ENCODE assay signal across 29 cellular contexts in the genomic region with DNA sequence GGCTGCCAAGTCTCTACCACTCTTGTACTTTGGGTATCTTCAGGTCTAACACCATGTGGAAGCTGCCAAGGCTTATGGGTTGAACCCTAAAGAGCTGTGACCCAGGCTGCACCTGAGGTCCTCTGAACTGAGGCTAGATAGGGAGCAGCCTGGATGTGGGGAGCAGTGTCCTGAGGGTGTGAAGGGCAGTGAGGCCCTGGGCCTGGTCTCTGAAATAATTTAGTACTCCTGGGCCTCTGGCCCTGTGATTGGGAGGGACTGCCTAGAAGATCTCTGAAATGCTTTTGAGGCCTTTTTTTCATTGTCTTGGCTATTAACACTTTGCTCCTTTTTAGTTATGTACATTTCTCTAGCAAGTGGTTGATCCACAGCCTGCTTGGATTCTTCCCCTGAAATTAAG.
"Had no signal": no experiment of that assay in that cellular context is flagged by ENCODE, and none has a peak within 500 bp of the region (broad histone marks: within the 10 kb centered on the region; RNA-seq: fewer than 3 reads in every experiment).

No MANE protein-coding gene starts in this region.

- H3K4me1 ChIP-seq: neural progenitor cell, parathyroid adenoma, psoas muscle, right lobe of liver, suprapubic skin, testis, tibial artery, transverse colon, upper lobe of right lung, uterus had no signal

- H3K27ac Mint-ChIP-seq: natural killer cell; nephron; neural progenitor cell; progenitor cell of endocrine pancreas; stimulated activated memory B cell treated with anti-CD40 and anti-IgM and Interleukin-4, amounts not matched to agents 10 μg/mL and 1 μg/mL and 100 μg/mL, for 72 hours; stimulated activated naive CD8-positive, alpha-beta T cell treated with anti-CD3 and anti-CD28 coated beads, Interleukin-15, amount 100 ng/mL, for 72 hours; type B pancreatic cell had no signal

- H3K27ac ChIP-seq: neural progenitor cell, ovary, parathyroid adenoma, psoas muscle, right lobe of liver, sigmoid colon, suprapubic skin, testis, tibial artery, transverse colon, upper lobe of right lung, uterus had no signal

- H3K79me2 ChIP-seq: parathyroid adenoma had no signal

- H3K4me2 ChIP-seq: neural progenitor cell had no signal

- H3K36me3 ChIP-seq: neural progenitor cell, ovary, sigmoid colon, suprapubic skin, tibial artery, transverse colon, upper lobe of right lung, uterus had no signal

- H3K4me3 ChIP-seq: neural progenitor cell, ovary, psoas muscle, right lobe of liver, sigmoid colon, suprapubic skin, testis, tibial artery, transverse colon, upper lobe of right lung, uterus had no signal

- H3K4me3 Mint-ChIP-seq: natural killer cell; nephron; neural progenitor cell; stimulated activated memory B cell treated with anti-CD40 and anti-IgM and Interleukin-4, amounts not matched to agents 10 μg/mL and 1 μg/mL and 100 μg/mL, for 72 hours; stimulated activated naive CD8-positive, alpha-beta T cell treated with anti-CD3 and anti-CD28 coated beads, Interleukin-15, amount 100 ng/mL, for 72 hours; type B pancreatic cell had no signal

- DNase-seq: natural killer cell; occipital lobe; ovary; posterior cingulate gyrus; psoas muscle; right cardiac atrium; right lobe of liver; sigmoid colon; small intestine; stimulated activated CD4-positive, alpha-beta T cell treated with anti-CD3 and anti-CD28 coated beads, Interleukin-15, amount 100 ng/mL, for 24 hours; stimulated activated CD4-positive, alpha-beta T cell treated with anti-CD3 and anti-CD28 coated beads, Interleukin-2, amount 100 ng/mL, for 24 hours; stimulated activated CD4-positive, alpha-beta T cell treated with anti-CD3 and anti-CD28 coated beads, Interleukin-2, amount 100 ng/mL, for 48 hours; stimulated activated CD4-positive, alpha-beta T cell treated with anti-CD3 and anti-CD28 coated beads, Interleukin-4, amount 100 ng/mL, for 24 hours; stimulated activated naive CD4-positive, alpha-beta T cell; stimulated activated naive CD8-positive, alpha-beta T cell treated with anti-CD3 and anti-CD28 coated beads, Interleukin-15, amount 100 ng/mL, for 72 hours; stimulated activated naive CD8-positive, alpha-beta T cell treated with anti-CD3 and anti-CD28 coated beads, Interleukin-15, Interleukin-2, amounts not matched to agents 100 U/mL and 50 U/mL, for 24 hours; substantia nigra; testis; tibial artery; transverse colon; upper lobe of right lung; uterus had no signal

- H3K36me3 Mint-ChIP-seq: stimulated activated memory B cell treated with anti-CD40 and anti-IgM and Interleukin-4, amounts not matched to agents 10 μg/mL and 1 μg/mL and 100 μg/mL, for 72 hours; type B pancreatic cell had no signal

- H3K4me1 Mint-ChIP-seq: natural killer cell; nephron; neural progenitor cell; stimulated activated memory B cell treated with anti-CD40 and anti-IgM and Interleukin-4, amounts not matched to agents 10 μg/mL and 1 μg/mL and 100 μg/mL, for 72 hours; stimulated activated naive CD8-positive, alpha-beta T cell treated with anti-CD3 and anti-CD28 coated beads, Interleukin-15, amount 100 ng/mL, for 72 hours had no signal

- H2AFZ ChIP-seq: neural progenitor cell, parathyroid adenoma had no signal

- H3K9me3 ChIP-seq: ovary, psoas muscle, right lobe of liver, testis, upper lobe of right lung, uterus had no signal

- ATAC-seq: psoas muscle; right cardiac atrium; right lobe of liver; stimulated activated memory B cell treated with anti-CD40 and anti-IgM and Interleukin-4, amounts not matched to agents 10 μg/mL and 1 μg/mL and 100 μg/mL, for 72 hours; stimulated activated naive CD8-positive, alpha-beta T cell treated with anti-CD3 and anti-CD28 coated beads, Interleukin-15, amount 100 ng/mL, for 72 hours; stimulated activated naive CD8-positive, alpha-beta T cell treated with anti-CD3 and anti-CD28 coated beads, Interleukin-15, Interleukin-2, amounts not matched to agents 100 U/mL and 50 U/mL, for 24 hours; upper lobe of right lung had no signal

- H3K27me3 ChIP-seq: neural progenitor cell, ovary, right lobe of liver, sigmoid colon, suprapubic skin, testis, tibial artery, transverse colon, upper lobe of right lung, uterus had no signal

- FAIRE-seq: small intestine had no signal

- H3K9ac ChIP-seq: neural progenitor cell, parathyroid adenoma had no signal
